ENCODE assay signal across 15 cellular contexts in the genomic region with DNA sequence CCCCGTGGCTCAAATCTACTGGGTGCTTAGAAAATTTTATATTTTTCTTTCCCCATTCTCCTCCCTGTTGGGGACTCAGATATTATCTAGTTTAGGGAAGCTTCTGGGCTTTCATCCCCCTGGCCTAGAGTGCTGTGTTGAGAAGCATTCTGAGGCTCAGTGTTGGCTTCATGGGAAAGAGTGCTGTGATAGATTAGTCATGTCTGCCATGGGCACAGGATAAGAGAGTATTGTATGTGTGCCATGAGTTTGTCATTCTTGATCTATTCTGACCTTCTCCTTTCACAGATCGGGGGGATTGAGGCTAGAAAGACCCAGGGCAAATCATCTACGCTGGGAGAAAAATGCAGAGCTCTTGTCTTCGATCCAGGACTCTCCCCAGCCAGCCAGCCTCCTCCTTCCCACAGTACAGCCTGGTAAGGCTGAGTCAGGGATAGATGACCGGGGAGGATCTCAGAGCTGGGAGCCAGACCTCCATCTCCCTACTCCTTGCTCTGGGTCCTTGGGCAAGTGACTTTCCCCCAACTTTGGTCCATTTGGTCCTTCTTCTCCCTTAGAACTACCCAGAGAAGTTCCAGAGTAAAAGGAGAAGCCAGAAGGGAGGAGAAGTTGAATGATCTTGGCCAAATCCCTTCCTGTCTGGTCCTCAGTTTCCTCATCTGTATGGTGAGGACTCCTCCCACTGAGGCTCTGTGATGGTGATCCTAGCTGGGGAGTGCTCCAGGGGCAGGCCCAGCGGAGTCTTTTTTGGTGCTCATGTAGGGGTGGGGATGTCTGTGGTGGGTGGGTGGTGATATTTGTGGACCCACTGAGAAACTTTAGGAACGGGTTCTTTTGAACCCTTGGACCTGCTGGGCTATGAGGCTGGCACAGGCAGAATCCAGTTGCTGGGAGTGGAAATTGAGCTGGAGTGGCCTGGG. TPM values are rescaled to one million over a fixed set of nuclear protein-coding genes. Genes with fewer than 3 reads are reported as not detected.
A peak's percentile ranks its signal among the peaks of the same experiment; 100 is the strongest.
DNase-seq lines count a peak whose midpoint lies in the region; FAIRE-seq and TF ChIP-seq lines count a peak whose summit lies in the region.
"Had no signal": no experiment of that assay in that cellular context is flagged by ENCODE, and none has a peak within 500 bp of the region (broad histone marks: within the 10 kb centered on the region; RNA-seq: fewer than 3 reads in every experiment).

No MANE protein-coding gene starts in this region.

- H3K9me3 Mint-ChIP-seq in Caco-2 (ENCODE audit: unreplicated experiment) = no peaks in the 10 kb centered on the region
- H3K9me3 Mint-ChIP-seq: T-helper 2 cell treated with Interferon-gamma antibody and Interleukin-4, amounts not matched to agents 5 μg/mL and 100 μg/mL, for 36 hours had no signal

- in situ Hi-C loops in brain microvascular endothelial cell (cut with HindIII; ENCODE audit: low pct_ligation_motif_present, low sequenced_read_pairs) = no loop called here

- H3K23me2 ChIP-seq in H1 (ENCODE audit: low read depth, low read length) = no peaks in the 10 kb centered on the region; the same call in 1 of the 2 replicates

- no peak overlapping the region for H3K4me2 ChIP-seq in H1 (ENCODE audit: insufficient read depth in 1 of 2, low read depth in 2 of 2, low read length in 2 of 2)

- H3K4ac ChIP-seq in H1 (replicated peaks; ENCODE audit: insufficient read length, low read depth, low read length) = no peak overlapping the region

- peaks cover 38% of the 10 kb centered on the region for H3K36me3 Mint-ChIP-seq in Caco-2 (ENCODE audit: insufficient read depth, unreplicated experiment)

- H3K27me3 ChIP-seq in Caco-2 (replicated peaks; ENCODE audit: control insufficient read depth, insufficient read depth, low read length) = no peaks in the 10 kb centered on the region
- no peaks in the 10 kb centered on the region for H3K27me3 ChIP-seq in H1 (replicated peaks in 1 of 4; ENCODE audit: control insufficient read depth in 3 of 4, extremely low read depth in 1 of 4, insufficient read depth in 3 of 4, low read length in 3 of 4)
- H3K27me3 ChIP-seq in sigmoid colon = no peaks in the 10 kb centered on the region
- H3K27me3 ChIP-seq in brain microvascular endothelial cell (replicated peaks) = no peaks in the 10 kb centered on the region
- no peaks in the 10 kb centered on the region for H3K27me3 ChIP-seq in prostate gland (replicated peaks; ENCODE audit: insufficient read depth)

- H2BK5ac ChIP-seq in H1 (ENCODE audit: low read depth, low read length) = no peak overlapping the region

- H4K91ac ChIP-seq in H1 (replicated peaks; ENCODE audit: insufficient read length, low read length) = no peak overlapping the region

- H3K9me3 ChIP-seq in Caco-2 (no peaks in the 10 kb centered on the region), H1 (ENCODE audit: insufficient read depth in 2 of 2, low read depth in 1 of 2, low read length in 1 of 2) (no peaks in the 10 kb centered on the region), sigmoid colon (no peaks in the 10 kb centered on the region), prostate gland (no peaks in the 10 kb centered on the region)
- H3K9me3 ChIP-seq: esophagus squamous epithelium, mucosa of descending colon had no signal

- no peak overlapping the region for H2BK15ac ChIP-seq in H1 (ENCODE audit: low read length)

- H3K23ac ChIP-seq in H1 (ENCODE audit: insufficient read length) = no peak overlapping the region

- peaks cover 6 to 88% of the 10 kb centered on the region in 2 experiments; a peak in 3 of 4 replicates for H3K79me2 ChIP-seq in H1 (ENCODE audit: control insufficient read depth in 1 of 2, insufficient read depth in 2 of 2, low read length in 2 of 2)

- H2BK12ac ChIP-seq in H1 (ENCODE audit: low read depth, low read length) = no peak overlapping the region

- no peak overlapping the region for H2BK120ac ChIP-seq in H1 (replicated peaks; ENCODE audit: low read depth, low read length)

- peak in 1 of 2 experiments; percentile 34 for DNase-seq in Caco-2
- peak; percentile 37 for DNase-seq in RKO (ENCODE audit: low spot score)
- DNase-seq in H1 (ENCODE audit: low read depth in 1 of 2, low spot score in 2 of 2) = no peak
- peak; percentile 28 for DNase-seq in sigmoid colon
- no peak for DNase-seq in NCI-H2171 (lab: John Stamatoyannopoulos, UW)
- no peak for DNase-seq in brain microvascular endothelial cell
- DNase-seq in prostate gland (ENCODE audit: low spot score) = no peak
- no peak for DNase-seq in activated naive CD4-positive, alpha-beta T cell treated with Interleukin-2 at 50 U/mL for 16 hours
- DNase-seq: dorsolateral prefrontal cortex; esophagus squamous epithelium; mucosa of descending colon; NCI-H2227 treated with DMSO at 0.1 percent for 48 hours; stimulated activated CD4-positive, alpha-beta T cell treated with anti-CD3 and anti-CD28 coated beads, Interleukin-15, amount 100 ng/mL, for 24 hours had no signal

- intact Hi-C loops in Caco-2 (cut with micrococcal nuclease; ENCODE audit: unreplicated experiment) = no loop called here
- intact Hi-C loops in sigmoid colon (cut with DNase I) = loop anchor here (2.0 kb wide), 1 partner anchor 32 kb away; no protein-coding TSS in a partner anchor
- intact Hi-C loops in prostate gland (cut with DNase I) = no loop called here

- H4K8ac ChIP-seq in H1 (ENCODE audit: extremely low read depth, insufficient read depth, low read length) = peak overlapping the region; percentile 73

- no peak for FAIRE-seq in H1 (lab: Jason Lieb, UNC)
- FAIRE-seq: GM18507 had no signal

- no peak overlapping the region for H3K4me3 Mint-ChIP-seq in Caco-2 (ENCODE audit: unreplicated experiment)
- H3K4me3 Mint-ChIP-seq: T-helper 2 cell treated with Interferon-gamma antibody and Interleukin-4, amounts not matched to agents 5 μg/mL and 100 μg/mL, for 36 hours had no signal

- peaks cover 21% of the 10 kb centered on the region for H3K79me1 ChIP-seq in H1 (ENCODE audit: low read depth, low read length)

- no peak for TF ChIP-seq CTCF in Caco-2 (IDR thresholded peaks at IDR 0.05; ENCODE audit: insufficient read depth in 1 of 2, low read depth in 1 of 2, low read length in 1 of 2, severe bottlenecking in 1 of 2, unreplicated experiment in 1 of 2)
- no peak for TF ChIP-seq CTCF in H1 (IDR thresholded peaks at IDR 0.05; ENCODE audit: control extremely low read depth in 1 of 3, insufficient read depth in 1 of 3, low read depth in 1 of 3, low read length in 3 of 3)
- TF ChIP-seq CTCF in sigmoid colon (IDR thresholded peaks at IDR 0.05) = no peak
- no peak for TF ChIP-seq CTCF in brain microvascular endothelial cell (IDR thresholded peaks at IDR 0.05; ENCODE audit: low read depth, low read length, missing control alignments)
- TF ChIP-seq CTCF in prostate gland (IDR thresholded peaks at IDR 0.05) = no peak

- H4K5ac ChIP-seq in H1 (ENCODE audit: insufficient read length, low read depth, low read length) = no peak overlapping the region

- peaks cover 21% of the 10 kb centered on the region for H3K4me1 Mint-ChIP-seq in Caco-2 (ENCODE audit: low read depth, unreplicated experiment)

- BruUV-seq in Caco-2 (replicated peaks; lab: Mats Ljungman, UMichigan) = no TSS peak

- H3K4me3 ChIP-seq in Caco-2 (ENCODE audit: low read depth, low read length) = no peak overlapping the region
- H3K4me3 ChIP-seq in H1 (ENCODE audit: extremely low read depth in 1 of 4, insufficient read depth in 2 of 4, low read depth in 3 of 4, low read length in 4 of 4) = no peak overlapping the region
- H3K4me3 ChIP-seq in sigmoid colon = no peak overlapping the region
- no peak overlapping the region for H3K4me3 ChIP-seq in brain microvascular endothelial cell (ENCODE audit: low read depth, low read length)
- H3K4me3 ChIP-seq in prostate gland = no peak overlapping the region
- H3K4me3 ChIP-seq: dorsolateral prefrontal cortex, esophagus squamous epithelium, mucosa of descending colon had no signal

- CTCF ChIA-PET in Caco-2 (lab: Charles Lee) = interaction anchor here (0.6 to 0.8 kb wide), 2 partner anchors 9 to 68 kb away, joined by 3 read pairs; no protein-coding TSS in a partner anchor
- CTCF ChIA-PET in H1 (lab: Charles Lee; ENCODE audit: partially characterized antibody) = interaction anchor here (0.9 to 2.8 kb wide), 6 partner anchors 34 to 214 kb away, joined by 3 to 11 read pairs (median 4); no protein-coding TSS in a partner anchor

- H3K4me1 ChIP-seq in Caco-2 = peaks cover 21% of the 10 kb centered on the region; the same call in 1 of the 2 replicates
- peaks cover 0 to 11% (median 6%) of the 10 kb centered on the region in 4 experiments; a peak in 4 of 7 replicates for H3K4me1 ChIP-seq in H1 (replicated peaks in 1 of 4; ENCODE audit: control insufficient read depth in 3 of 4, insufficient read depth in 4 of 4, low read length in 3 of 4)
- peaks cover 0 to 88% (median 73%) of the 10 kb centered on the region in 4 donors for H3K4me1 ChIP-seq in sigmoid colon
- peaks cover 13% of the 10 kb centered on the region for H3K4me1 ChIP-seq in prostate gland (replicated peaks)

- no peak overlapping the region for H3K27ac ChIP-seq in H1 (ENCODE audit: low read depth, low read length)
- peak overlapping the region in 3 of 4 donors; percentile 27 to 94 (median 92) for H3K27ac ChIP-seq in sigmoid colon
- H3K27ac ChIP-seq in brain microvascular endothelial cell = no peak overlapping the region
- no peak overlapping the region for H3K27ac ChIP-seq in prostate gland
- H3K27ac ChIP-seq: dorsolateral prefrontal cortex had no signal

- POLR2A ChIA-PET in Caco-2 (lab: Charles Lee) = interaction anchor here (0.6 kb wide), 1 partner anchor 62 kb away, joined by 4 read pairs; no protein-coding TSS in a partner anchor
- POLR2A ChIA-PET in H1 (lab: Charles Lee; ENCODE audit: partially characterized antibody) = interaction anchor here (0.6 to 8.3 kb wide), 5 partner anchors 12 to 46 kb away, joined by 3 to 50 read pairs (median 3); no protein-coding TSS in a partner anchor

- no peak overlapping the region for H2BK20ac ChIP-seq in H1 (ENCODE audit: low read length)

- no peak overlapping the region for H2AK5ac ChIP-seq in H1 (ENCODE audit: low read depth, low read length)

- TF ChIP-seq POLR2A in H1 (IDR thresholded peaks at IDR 0.05; ENCODE audit: control extremely low read depth in 1 of 2, low read depth in 2 of 2, low read length in 2 of 2) (no peak), sigmoid colon (IDR thresholded peaks at IDR 0.05) (no peak), prostate gland (IDR thresholded peaks at IDR 0.05) (no peak)

- H3K18ac ChIP-seq in H1 (ENCODE audit: extremely low read depth, low read length) = no peak overlapping the region

- peaks cover 3 to 22% of the 10 kb centered on the region in 2 experiments for H4K20me1 ChIP-seq in H1 (replicated peaks in 1 of 2; ENCODE audit: control insufficient read depth in 1 of 2, insufficient read depth in 2 of 2, low read length in 2 of 2)

- TF ChIP-seq EP300 in H1 (IDR thresholded peaks at IDR 0.05; ENCODE audit: borderline replicate concordance in 1 of 2, low read depth in 2 of 2, low read length in 2 of 2) (no peak), sigmoid colon (IDR thresholded peaks at IDR 0.05) (no peak)

- 86% methylated on average over 7 of the region's 7 CpGs; no CpG with 5 or more reads in 1 of the 2 experiments for WGBS in H1 (ENCODE audit: extremely low coverage in 1 of 2, insufficient coverage in 1 of 2, insufficient read length in 1 of 2, insufficient replicate concordance in 2 of 2, low coverage in 1 of 2, low lambda C conversion rate in 2 of 2, missing lambda C conversion rate in 1 of 2), 2 experiments
- 82 to 93% methylated on average over 7 of the region's 7 CpGs for WGBS in sigmoid colon, 2 donors
- WGBS in prostate gland = 77% methylated on average over 7 of the region's 7 CpGs

- H3K36me3 ChIP-seq in Caco-2 (ENCODE audit: control insufficient read depth, insufficient read depth, low read length) (peaks cover 13% of the 10 kb centered on the region), H1 (ENCODE audit: control insufficient read depth in 2 of 4, insufficient read depth in 4 of 4, low read length in 3 of 4) (peaks cover 0 to 4% (median 0%) of the 10 kb centered on the region in 4 experiments; a peak in 3 of 8 replicates), sigmoid colon (peaks cover 0 to 19% (median 2%) of the 10 kb centered on the region in 4 donors), brain microvascular endothelial cell (replicated peaks) (peaks cover 4% of the 10 kb centered on the region), prostate gland (no peaks in the 10 kb centered on the region)

- no peak overlapping the region for H3K9ac ChIP-seq in H1 (replicated peaks in 1 of 4; ENCODE audit: extremely low read depth in 1 of 4, low read depth in 3 of 4, low read length in 3 of 4)

- no peak overlapping the region for H2AFZ ChIP-seq in H1 (ENCODE audit: low read length)

- H3K56ac ChIP-seq in H1 (replicated peaks; ENCODE audit: insufficient read length, low read depth, low read length) = no peak overlapping the region

- H3K27ac Mint-ChIP-seq in Caco-2 (ENCODE audit: unreplicated experiment) = peak overlapping the region; percentile 24
- H3K27ac Mint-ChIP-seq: T-helper 2 cell treated with Interferon-gamma antibody and Interleukin-4, amounts not matched to agents 5 μg/mL and 100 μg/mL, for 36 hours had no signal

- no peaks in the 10 kb centered on the region for H3K27me3 Mint-ChIP-seq in Caco-2 (ENCODE audit: insufficient read depth, unreplicated experiment)

- no peak overlapping the region for H3K14ac ChIP-seq in H1 (ENCODE audit: insufficient read length)

- no peak for TF ChIP-seq RAD21 in H1 (IDR thresholded peaks at IDR 0.05 in 1 of 2, conservative IDR thresholded peaks at IDR 0.05 in 1 of 2; ENCODE audit: low read depth in 2 of 2, low read length in 2 of 2)

RNA-seq across cellular contexts. Expression of gene SRC, which starts 5.0 kb away (rescaled TPM):
- total RNA-seq in Caco-2 (2022) = 197 and 222 TPM in 2 replicates
- total RNA-seq in H1 (2021; fragmentation: NEBNext Ultra II Directional; extraction: Animal tissue kit (Norgen Biotek cat#: 25700)) = 28.8 and 29.8 TPM in 2 replicates
- 27.6 and 35.4 TPM in 2 replicates for polyA plus RNA-seq in H1 (2011; rRNA removed)
- polyA plus RNA-seq in H1 (2011; cell fraction: cytosol; rRNA removed) = 25.1 TPM
- 100 TPM for polyA plus RNA-seq in H1 (2011; cell fraction: nucleus; rRNA removed)
- 19.4 to 31.2 TPM (median 26.5 TPM) in 4 replicates for polyA plus RNA-seq in H1 (2012, experiment 1 of 2)
- polyA plus RNA-seq in H1 (2012, experiment 2 of 2) = 20.4 TPM
- polyA plus RNA-seq in H1 (2013, experiment 1 of 2) = 17.9 TPM
- polyA plus RNA-seq in H1 (2013, experiment 2 of 2) = 15.1 TPM
- 28.2 and 38.4 TPM in 2 replicates for polyA minus RNA-seq in H1 (2011; rRNA and poly(A)+ RNA removed)
- polyA minus RNA-seq in H1 (2011; cell fraction: cytosol; rRNA and poly(A)+ RNA removed) = 28.6 TPM
- polyA minus RNA-seq in H1 (2011; cell fraction: nucleus; rRNA and poly(A)+ RNA removed) = 41.9 TPM
- 10 to 100 TPM; 28.1 to 52.3 (median 40.0) TPM for total RNA-seq in sigmoid colon
- 10 to 100 TPM; 64.3 to 91.8 (median 79.1) TPM for polyA plus RNA-seq in sigmoid colon
- total RNA-seq in prostate gland = 100 to 1,000 TPM in 1 of 2 donors, 10 to 100 TPM in 1; 61.2 to 149 TPM

Comparison
In these comparisons a context has a peak if more than half of its experiments do, and no peak if none do; other contexts are left out.
1. DNase-seq: peak in RKO (single experiment) and sigmoid colon (single experiment); none in H1 (0 of 2), NCI-H2171 (single experiment), brain microvascular endothelial cell (single experiment), prostate gland (single experiment) and activated naive CD4-positive, alpha-beta T cell treated with Interleukin-2 at 50 U/mL for 16 hours (single experiment).
2. H3K27ac ChIP-seq: peak in sigmoid colon (3 of 4); none in H1 (single experiment), brain microvascular endothelial cell (single experiment) and prostate gland (0 of 2).